In the genomic region with DNA sequence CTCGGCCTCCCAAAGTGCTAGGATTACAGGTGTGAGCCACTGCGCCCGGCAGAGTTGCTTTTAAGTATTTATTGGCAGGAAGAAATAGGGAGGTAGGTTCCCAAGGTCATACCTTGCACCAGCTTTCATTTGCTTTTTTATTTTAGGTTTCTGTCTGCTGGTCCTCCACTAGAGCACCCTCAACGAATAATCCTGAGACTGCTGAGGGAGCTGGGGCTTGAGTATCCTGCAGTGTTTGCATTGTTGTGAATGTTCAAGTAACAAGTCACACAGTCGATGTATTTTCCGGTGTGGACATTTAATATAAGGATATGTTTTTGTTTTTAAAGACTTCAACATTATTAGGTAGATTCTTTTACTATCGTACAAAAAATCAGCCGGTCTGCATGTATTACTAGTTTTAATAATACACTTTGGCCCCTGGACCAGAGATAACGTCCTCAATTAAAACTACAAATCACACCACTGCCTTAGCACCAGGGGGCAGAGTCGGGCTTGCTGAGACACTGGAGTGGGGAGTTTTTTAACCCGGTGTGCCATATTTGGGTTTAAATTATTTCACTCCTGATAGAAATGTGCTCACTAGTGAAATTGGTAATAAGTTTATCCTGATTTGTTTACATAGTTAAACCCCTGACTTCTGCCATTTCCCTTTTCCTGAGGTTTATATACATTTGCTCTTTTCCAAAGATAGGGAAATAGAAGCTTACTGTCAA, we compare ENCODE assay signal across 8 cellular contexts. TPM values are rescaled to one million over a fixed set of nuclear protein-coding genes. Genes with fewer than 3 reads are reported as not detected.
DNase-seq lines count a peak whose midpoint lies in the region; ATAC-seq and TF ChIP-seq lines count a peak whose summit lies in the region.

No MANE protein-coding gene starts in this region.

- ATAC-seq in Right ventricle myocardium superior (ENCODE audit: poor library complexity) (no peak), HG02759 (IDR thresholded peaks at IDR 0.05; ENCODE audit: unreplicated experiment) (peak; percentile 74), HG03039 (IDR thresholded peaks at IDR 0.05; ENCODE audit: unreplicated experiment) (no peak)

- no peak overlapping the region for H3K23ac ChIP-seq in neuronal stem cell (ENCODE audit: low read depth, low read length, poor library complexity)

- DNase-seq in Right ventricle myocardium superior (peak; percentile 65), cardiac septum (ENCODE audit: low spot score) (no peak), NOMO-1 treated with DMSO at 0.1 percent for 48 hours (lab: John Stamatoyannopoulos, UW; ENCODE audit: unreplicated experiment) (peak; percentile 44), chondrocyte (ENCODE audit: low spot score) (no peak), medulla oblongata (ENCODE audit: extremely low spot score) (peak; percentile 77), neuronal stem cell (ENCODE audit: low spot score) (no peak)

- H2AK5ac ChIP-seq in neuronal stem cell (ENCODE audit: low read depth, low read length) = no peak overlapping the region

- no peak overlapping the region for H2BK12ac ChIP-seq in neuronal stem cell (ENCODE audit: low read length)

- H3K79me1 ChIP-seq in neuronal stem cell (ENCODE audit: low read depth, low read length) = no peaks in the 10 kb centered on the region

- peaks cover 0 to 4% of the 10 kb centered on the region in 2 donors for H3K4me1 ChIP-seq in neuronal stem cell (ENCODE audit: control insufficient read depth in 2 of 2, insufficient read depth in 1 of 2, low read depth in 1 of 2, low read length in 2 of 2)

- no peak overlapping the region for H4K8ac ChIP-seq in neuronal stem cell (ENCODE audit: low read depth, low read length)

- no CpG with 5 or more reads among the region's 11 CpGs for WGBS in neuronal stem cell (ENCODE audit: extremely low coverage in 2 of 2, insufficient read length in 2 of 2, insufficient replicate concordance in 1 of 2), 2 donors

- no peak overlapping the region for H4K91ac ChIP-seq in neuronal stem cell (ENCODE audit: low read depth, low read length, poor library complexity)

- no peaks in the 10 kb centered on the region for H3K27me3 Mint-ChIP-seq in chondrocyte (ENCODE audit: low read depth)

- H2BK5ac ChIP-seq in neuronal stem cell (ENCODE audit: low read length) = no peak overlapping the region

- H3K4me2 ChIP-seq in neuronal stem cell (ENCODE audit: insufficient read depth, low read length, poor library complexity, severe bottlenecking) = no peak overlapping the region

- no peak overlapping the region for H3K18ac ChIP-seq in neuronal stem cell (ENCODE audit: low read length)

- intact Hi-C loops in Right ventricle myocardium superior (cut with DNase I) (loop anchor here (10.0 kb wide), 1 partner anchor 59 kb away; no protein-coding TSS in a partner anchor), cardiac septum (cut with DNase I) (loop anchor here (5.0 to 10.0 kb wide), 2 partner anchors 62 to 499 kb away; no protein-coding TSS in a partner anchor)

- no peak overlapping the region for H3K4me3 Mint-ChIP-seq in chondrocyte (ENCODE audit: unreplicated experiment)

- H3K9ac ChIP-seq in neuronal stem cell (ENCODE audit: low read depth, low read length, poor library complexity) = no peak overlapping the region

- H3K4me1 Mint-ChIP-seq in chondrocyte (ENCODE audit: low read depth) = peaks cover 6% of the 10 kb centered on the region

- H3K9me3 Mint-ChIP-seq in chondrocyte (ENCODE audit: low read depth) = no peaks in the 10 kb centered on the region

- no peak overlapping the region for H3K27ac ChIP-seq in neuronal stem cell (replicated peaks; ENCODE audit: low read length)

- TF ChIP-seq CTCF in chondrocyte (IDR thresholded peaks at IDR 0.05) = peak; percentile 79

- no peak overlapping the region for H3K27ac Mint-ChIP-seq in chondrocyte (ENCODE audit: unreplicated experiment)

- H3K14ac ChIP-seq in neuronal stem cell (ENCODE audit: low read length) = no peak overlapping the region

- H3K4me3 ChIP-seq in neuronal stem cell (ENCODE audit: low read length in 2 of 2) = no peak overlapping the region

- no peaks in the 10 kb centered on the region for H3K27me3 ChIP-seq in neuronal stem cell (ENCODE audit: control insufficient read depth in 3 of 3, insufficient read depth in 3 of 3, low read depth in 1 of 3, low read length in 3 of 3)

- H3K36me3 Mint-ChIP-seq in chondrocyte (ENCODE audit: low read depth) = peaks cover 8% of the 10 kb centered on the region

- H2AFZ ChIP-seq in neuronal stem cell (ENCODE audit: low read length) = no peak overlapping the region

- H2BK15ac ChIP-seq in neuronal stem cell (ENCODE audit: low read length) = no peak overlapping the region

- no peaks in the 10 kb centered on the region for H3K9me3 ChIP-seq in neuronal stem cell (replicated peaks in 1 of 2; ENCODE audit: control insufficient read depth in 2 of 2, insufficient read depth in 1 of 2, low read depth in 1 of 2, low read length in 2 of 2)

- peaks cover 0 to 12% of the 10 kb centered on the region in 2 donors for H3K36me3 ChIP-seq in neuronal stem cell (replicated peaks in 1 of 2; ENCODE audit: control insufficient read depth in 2 of 2, insufficient read depth in 2 of 2, low read length in 2 of 2)

- H2BK120ac ChIP-seq in neuronal stem cell (ENCODE audit: low read depth, low read length) = no peak overlapping the region

- H3K4ac ChIP-seq in neuronal stem cell (ENCODE audit: low read length) = no peak overlapping the region

RNA-seq across cellular contexts. Expression of gene SMIM20, which starts 11.6 kb away (rescaled TPM):
- 40.1 TPM for total RNA-seq in Right ventricle myocardium superior
- total RNA-seq in cardiac septum = 34.7 TPM
- total RNA-seq in chondrocyte = 18.4 to 23.1 TPM (median 19.7 TPM) in 3 replicates
- polyA plus RNA-seq in neuronal stem cell (2013, experiment 1 of 2) = 56.0 TPM
- 57.7 TPM for polyA plus RNA-seq in neuronal stem cell (2013, experiment 2 of 2)

Comparison
In these comparisons a context has a peak if more than half of its experiments do, and no peak if none do; other contexts are left out.
1. DNase-seq: peak in Right ventricle myocardium superior (single experiment), NOMO-1 treated with DMSO at 0.1 percent for 48 hours (single experiment) and medulla oblongata (single experiment); none in cardiac septum (single experiment), chondrocyte (single experiment) and neuronal stem cell (single experiment).